Comparison of ENCODE assay signal across 1 cellular context in the genomic region with DNA sequence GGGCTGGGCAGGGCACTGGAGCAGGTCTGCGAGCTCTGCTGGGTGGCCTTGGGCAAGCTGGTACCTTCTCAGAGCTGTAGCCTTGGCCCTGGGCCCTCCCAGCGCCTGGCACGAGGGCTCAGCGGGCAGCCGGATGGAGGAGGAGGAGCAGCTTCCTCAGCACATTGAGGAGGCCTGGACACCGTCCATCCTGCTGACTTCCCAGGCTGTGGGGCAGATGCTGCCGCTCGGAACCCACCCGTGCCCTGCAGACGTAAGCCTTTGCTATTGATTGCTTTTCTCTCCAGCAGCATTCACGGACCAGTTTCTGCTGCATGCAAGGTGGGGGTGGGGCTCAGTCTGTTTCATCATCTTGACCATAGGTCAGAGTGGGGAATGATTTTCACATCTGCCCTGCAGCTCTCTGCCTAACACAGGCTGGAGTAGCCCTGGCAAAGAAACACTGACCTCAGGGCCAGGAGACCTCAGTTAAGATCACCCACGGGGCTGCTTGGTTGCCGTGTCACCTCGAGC.
TF ChIP-seq lines count a peak whose summit lies in the region.

No MANE protein-coding gene starts in this region.

TF ChIP-seq in HepG2, 621 proteins besides CTCF, POLR2A, EP300 and RAD21 (continued from another document and continues in another):
- TF ChIP-seq, protein P1, sequence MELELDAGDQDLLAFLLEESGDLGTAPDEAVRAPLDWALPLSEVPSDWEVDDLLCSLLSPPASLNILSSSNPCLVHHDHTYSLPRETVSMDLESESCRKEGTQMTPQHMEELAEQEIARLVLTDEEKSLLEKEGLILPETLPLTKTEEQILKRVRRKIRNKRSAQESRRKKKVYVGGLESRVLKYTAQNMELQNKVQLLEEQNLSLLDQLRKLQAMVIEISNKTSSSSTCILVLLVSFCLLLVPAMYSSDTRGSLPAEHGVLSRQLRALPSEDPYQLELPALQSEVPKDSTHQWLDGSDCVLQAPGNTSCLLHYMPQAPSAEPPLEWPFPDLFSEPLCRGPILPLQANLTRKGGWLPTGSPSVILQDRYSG (CRISPR knock-in tag; IDR thresholded peaks at IDR 0.05): no peak
- TF ChIP-seq ISL2 (CRISPR knock-in tag; IDR thresholded peaks at IDR 0.05) (0 out of 2 replicates have a peak, but pooled peaks have one; percentile 13), ZNF30 (CRISPR knock-in tag; IDR thresholded peaks at IDR 0.05) (no peak), ZNF136 (CRISPR knock-in tag; IDR thresholded peaks at IDR 0.05; ENCODE audit: low read depth) (no peak), NCOR1 (IDR thresholded peaks at IDR 0.05; ENCODE audit: borderline replicate concordance, low read length) (0 out of 2 replicates have a peak, but pooled peaks have one; percentile 32), HES4 (CRISPR knock-in tag; IDR thresholded peaks at IDR 0.05; ENCODE audit: borderline replicate concordance) (peak; percentile 33; the same call in 1 of the 2 replicates), ZNF207 (IDR thresholded peaks at IDR 0.05; ENCODE audit: borderline replicate concordance) (no peak), HNF4A (CRISPR knock-in tag; IDR thresholded peaks at IDR 0.05) (peak; percentile 77), ASH2L (IDR thresholded peaks at IDR 0.05; ENCODE audit: insufficient read length, low read depth, low read length) (peak; percentile 45), XBP1 (CRISPR knock-in tag; IDR thresholded peaks at IDR 0.05) (no peak), RARA (CRISPR knock-in tag; IDR thresholded peaks at IDR 0.05) (peak; percentile 57), ERF (CRISPR knock-in tag; IDR thresholded peaks at IDR 0.05) (no peak), ATF1 (CRISPR knock-in tag; IDR thresholded peaks at IDR 0.05) (no peak), ZNF331 (CRISPR knock-in tag; IDR thresholded peaks at IDR 0.05) (no peak), ZNF557 (CRISPR knock-in tag; IDR thresholded peaks at IDR 0.05) (peak; percentile 68; the same call in 1 of the 2 replicates), THAP8 (CRISPR knock-in tag; IDR thresholded peaks at IDR 0.05; ENCODE audit: borderline replicate concordance) (no peak), ZSCAN31 (CRISPR knock-in tag; IDR thresholded peaks at IDR 0.05; ENCODE audit: low read depth) (peak; percentile 35; the same call in 1 of the 2 replicates), PPARG (CRISPR knock-in tag; conservative IDR thresholded peaks at IDR 0.05) (peak; percentile 55; the same call in 1 of the 2 replicates), ATF2 (CRISPR knock-in tag; IDR thresholded peaks at IDR 0.05) (peak; percentile 30; the same call in 1 of the 2 replicates), ETV6 (CRISPR knock-in tag; conservative IDR thresholded peaks at IDR 0.05) (no peak), MXD1 (CRISPR knock-in tag; IDR thresholded peaks at IDR 0.05) (no peak), NCOA1 (CRISPR knock-in tag; IDR thresholded peaks at IDR 0.05) (no peak), ZBTB7A (CRISPR knock-in tag; IDR thresholded peaks at IDR 0.05) (peak; percentile 63; the same call in 1 of the 2 replicates), BCL6 (CRISPR knock-in tag; IDR thresholded peaks at IDR 0.05) (peak; percentile 32; the same call in 1 of the 2 replicates), ONECUT2 (CRISPR knock-in tag; IDR thresholded peaks at IDR 0.05) (peak; percentile 39; the same call in 1 of the 2 replicates), ZFX (CRISPR knock-in tag; IDR thresholded peaks at IDR 0.05; ENCODE audit: low read depth) (no peak), HOXD1 (CRISPR knock-in tag; IDR thresholded peaks at IDR 0.05) (0 out of 2 replicates have a peak, but pooled peaks have one; percentile 35)
- TF ChIP-seq, protein P2, sequence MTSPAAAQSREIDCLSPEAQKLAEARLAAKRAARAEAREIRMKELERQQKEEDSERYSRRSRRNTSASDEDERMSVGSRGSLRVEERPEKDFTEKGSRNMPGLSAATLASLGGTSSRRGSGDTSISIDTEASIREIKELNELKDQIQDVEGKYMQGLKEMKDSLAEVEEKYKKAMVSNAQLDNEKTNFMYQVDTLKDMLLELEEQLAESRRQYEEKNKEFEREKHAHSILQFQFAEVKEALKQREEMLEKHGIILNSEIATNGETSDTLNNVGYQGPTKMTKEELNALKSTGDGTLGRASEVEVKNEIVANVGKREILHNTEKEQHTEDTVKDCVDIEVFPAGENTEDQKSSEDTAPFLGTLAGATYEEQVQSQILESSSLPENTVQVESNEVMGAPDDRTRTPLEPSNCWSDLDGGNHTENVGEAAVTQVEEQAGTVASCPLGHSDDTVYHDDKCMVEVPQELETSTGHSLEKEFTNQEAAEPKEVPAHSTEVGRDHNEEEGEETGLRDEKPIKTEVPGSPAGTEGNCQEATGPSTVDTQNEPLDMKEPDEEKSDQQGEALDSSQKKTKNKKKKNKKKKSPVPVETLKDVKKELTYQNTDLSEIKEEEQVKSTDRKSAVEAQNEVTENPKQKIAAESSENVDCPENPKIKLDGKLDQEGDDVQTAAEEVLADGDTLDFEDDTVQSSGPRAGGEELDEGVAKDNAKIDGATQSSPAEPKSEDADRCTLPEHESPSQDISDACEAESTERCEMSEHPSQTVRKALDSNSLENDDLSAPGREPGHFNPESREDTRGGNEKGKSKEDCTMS (CRISPR knock-in tag; conservative IDR thresholded peaks at IDR 0.05): no peak
- TF ChIP-seq, protein P3, sequence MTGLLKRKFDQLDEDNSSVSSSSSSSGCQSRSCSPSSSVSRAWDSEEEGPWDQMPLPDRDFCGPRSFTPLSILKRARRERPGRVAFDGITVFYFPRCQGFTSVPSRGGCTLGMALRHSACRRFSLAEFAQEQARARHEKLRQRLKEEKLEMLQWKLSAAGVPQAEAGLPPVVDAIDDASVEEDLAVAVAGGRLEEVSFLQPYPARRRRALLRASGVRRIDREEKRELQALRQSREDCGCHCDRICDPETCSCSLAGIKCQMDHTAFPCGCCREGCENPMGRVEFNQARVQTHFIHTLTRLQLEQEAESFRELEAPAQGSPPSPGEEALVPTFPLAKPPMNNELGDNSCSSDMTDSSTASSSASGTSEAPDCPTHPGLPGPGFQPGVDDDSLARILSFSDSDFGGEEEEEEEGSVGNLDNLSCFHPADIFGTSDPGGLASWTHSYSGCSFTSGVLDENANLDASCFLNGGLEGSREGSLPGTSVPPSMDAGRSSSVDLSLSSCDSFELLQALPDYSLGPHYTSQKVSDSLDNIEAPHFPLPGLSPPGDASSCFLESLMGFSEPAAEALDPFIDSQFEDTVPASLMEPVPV (CRISPR knock-in tag; IDR thresholded peaks at IDR 0.05): 0 out of 2 replicates have a peak, but pooled peaks have one; percentile 22
- TF ChIP-seq, protein P4, sequence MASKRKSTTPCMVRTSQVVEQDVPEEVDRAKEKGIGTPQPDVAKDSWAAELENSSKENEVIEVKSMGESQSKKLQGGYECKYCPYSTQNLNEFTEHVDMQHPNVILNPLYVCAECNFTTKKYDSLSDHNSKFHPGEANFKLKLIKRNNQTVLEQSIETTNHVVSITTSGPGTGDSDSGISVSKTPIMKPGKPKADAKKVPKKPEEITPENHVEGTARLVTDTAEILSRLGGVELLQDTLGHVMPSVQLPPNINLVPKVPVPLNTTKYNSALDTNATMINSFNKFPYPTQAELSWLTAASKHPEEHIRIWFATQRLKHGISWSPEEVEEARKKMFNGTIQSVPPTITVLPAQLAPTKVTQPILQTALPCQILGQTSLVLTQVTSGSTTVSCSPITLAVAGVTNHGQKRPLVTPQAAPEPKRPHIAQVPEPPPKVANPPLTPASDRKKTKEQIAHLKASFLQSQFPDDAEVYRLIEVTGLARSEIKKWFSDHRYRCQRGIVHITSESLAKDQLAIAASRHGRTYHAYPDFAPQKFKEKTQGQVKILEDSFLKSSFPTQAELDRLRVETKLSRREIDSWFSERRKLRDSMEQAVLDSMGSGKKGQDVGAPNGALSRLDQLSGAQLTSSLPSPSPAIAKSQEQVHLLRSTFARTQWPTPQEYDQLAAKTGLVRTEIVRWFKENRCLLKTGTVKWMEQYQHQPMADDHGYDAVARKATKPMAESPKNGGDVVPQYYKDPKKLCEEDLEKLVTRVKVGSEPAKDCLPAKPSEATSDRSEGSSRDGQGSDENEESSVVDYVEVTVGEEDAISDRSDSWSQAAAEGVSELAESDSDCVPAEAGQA (IDR thresholded peaks at IDR 0.05; ENCODE audit: low read depth): no peak
- TF ChIP-seq, protein P4 (CRISPR knock-in tag; IDR thresholded peaks at IDR 0.05; ENCODE audit: borderline replicate concordance): no peak
- TF ChIP-seq, protein P5, sequence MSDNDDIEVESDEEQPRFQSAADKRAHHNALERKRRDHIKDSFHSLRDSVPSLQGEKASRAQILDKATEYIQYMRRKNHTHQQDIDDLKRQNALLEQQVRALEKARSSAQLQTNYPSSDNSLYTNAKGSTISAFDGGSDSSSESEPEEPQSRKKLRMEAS (IDR thresholded peaks at IDR 0.05): 0 out of 2 replicates have a peak, but pooled peaks have one; percentile 58
- TF ChIP-seq, protein P6, sequence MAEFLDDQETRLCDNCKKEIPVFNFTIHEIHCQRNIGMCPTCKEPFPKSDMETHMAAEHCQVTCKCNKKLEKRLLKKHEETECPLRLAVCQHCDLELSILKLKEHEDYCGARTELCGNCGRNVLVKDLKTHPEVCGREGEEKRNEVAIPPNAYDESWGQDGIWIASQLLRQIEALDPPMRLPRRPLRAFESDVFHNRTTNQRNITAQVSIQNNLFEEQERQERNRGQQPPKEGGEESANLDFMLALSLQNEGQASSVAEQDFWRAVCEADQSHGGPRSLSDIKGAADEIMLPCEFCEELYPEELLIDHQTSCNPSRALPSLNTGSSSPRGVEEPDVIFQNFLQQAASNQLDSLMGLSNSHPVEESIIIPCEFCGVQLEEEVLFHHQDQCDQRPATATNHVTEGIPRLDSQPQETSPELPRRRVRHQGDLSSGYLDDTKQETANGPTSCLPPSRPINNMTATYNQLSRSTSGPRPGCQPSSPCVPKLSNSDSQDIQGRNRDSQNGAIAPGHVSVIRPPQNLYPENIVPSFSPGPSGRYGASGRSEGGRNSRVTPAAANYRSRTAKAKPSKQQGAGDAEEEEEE (CRISPR knock-in tag; IDR thresholded peaks at IDR 0.05; ENCODE audit: borderline replicate concordance): no peak
